ENCODE assay signal across 9 cellular contexts in the genomic region with DNA sequence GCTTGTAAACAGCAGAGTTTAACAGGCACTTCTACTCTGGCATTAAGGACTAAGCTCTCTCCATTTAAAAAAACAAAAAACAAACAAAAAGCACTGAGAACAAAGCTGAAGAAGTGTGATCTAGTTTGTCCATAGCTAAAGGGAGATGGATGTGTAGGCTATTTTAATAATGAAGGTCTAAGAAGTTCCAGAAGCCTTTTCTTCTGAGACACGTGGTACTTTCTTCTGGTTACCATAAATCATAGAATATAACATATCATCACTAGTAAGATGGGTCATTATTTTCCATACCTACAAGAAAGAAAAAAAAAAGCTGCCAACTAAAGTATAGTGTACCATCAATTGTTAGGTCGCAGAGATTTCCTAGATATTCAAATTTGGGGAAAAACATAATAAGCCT. TPM values are rescaled to one million over a fixed set of nuclear protein-coding genes. Genes with fewer than 3 reads are reported as not detected.
DNase-seq lines count a peak whose midpoint lies in the region; ATAC-seq and TF ChIP-seq lines count a peak whose summit lies in the region.
"Had no signal": no experiment of that assay in that cellular context is flagged by ENCODE, and none has a peak within 500 bp of the region (broad histone marks: within the 10 kb centered on the region; RNA-seq: fewer than 3 reads in every experiment).

No MANE protein-coding gene starts in this region.

- TF ChIP-seq EP300 in esophagus muscularis mucosa (IDR thresholded peaks at IDR 0.05): no peak

- H3K36me3 ChIP-seq in PC-9 (ENCODE audit: low read depth) (no peaks in the 10 kb centered on the region), esophagus muscularis mucosa (no peaks in the 10 kb centered on the region)

- H3K9me3 ChIP-seq in PC-9 (ENCODE audit: insufficient read depth, low read depth) (no peaks in the 10 kb centered on the region), esophagus muscularis mucosa (no peaks in the 10 kb centered on the region)

- H3K4me2 ChIP-seq in PC-9: peak overlapping the region; percentile 77

- ATAC-seq in activated naive CD4-positive, alpha-beta T cell treated with anti-CD3 and anti-CD28 coated beads, Interleukin-2, amount 50 U/mL, for 72 hours: no peak
- ATAC-seq in GM18505 (IDR thresholded peaks at IDR 0.05; ENCODE audit: unreplicated experiment): no peak

- no peak overlapping the region for H3K27ac ChIP-seq in PC-9
- H3K27ac ChIP-seq in esophagus muscularis mucosa (replicated peaks in 1 of 4): no peak overlapping the region

- no peak overlapping the region for H2AFZ ChIP-seq in PC-9

- intact Hi-C loops in PC-9 (cut with micrococcal nuclease; ENCODE audit: unreplicated experiment) (loop anchor here (5.0 to 10.0 kb wide), 5 partner anchors 166 to 1014 kb away; a partner anchor contains a TSS), esophagus muscularis mucosa (cut with DNase I) (loop anchor here (5.0 kb wide), 1 partner anchor 166 kb away; a partner anchor contains a TSS)

- 18% methylated on average over 2 of the region's 2 CpGs for WGBS in esophagus muscularis mucosa

- no peaks in the 10 kb centered on the region for H3K27me3 ChIP-seq in PC-9 (ENCODE audit: insufficient read depth, low read depth)
- no peaks in the 10 kb centered on the region for H3K27me3 ChIP-seq in esophagus muscularis mucosa

- H3K9me2 ChIP-seq in PC-9 (ENCODE audit: insufficient read depth): no peaks in the 10 kb centered on the region

- H3F3A ChIP-seq in PC-9 (ENCODE audit: insufficient read depth, low read depth): no peaks in the 10 kb centered on the region

- H3K4me3 Mint-ChIP-seq in activated naive CD4-positive, alpha-beta T cell treated with anti-CD3 and anti-CD28 coated beads, Interleukin-2, amount 10 ng/mL, durations not matched to agents 7 days and 5 days: peak overlapping the region; percentile 61

- CTCF ChIA-PET in activated naive CD4-positive, alpha-beta T cell treated with anti-CD3 and anti-CD28 coated beads, Interleukin-2, amount 10 ng/mL, durations not matched to agents 7 days and 5 days (lab: Charles Lee): interaction anchor here (1.3 to 3.8 kb wide), 3 partner anchors 164 to 479 kb away, joined by 3 to 51 read pairs (median 3); no protein-coding TSS in a partner anchor
- CTCF ChIA-PET in PC-9 (lab: Charles Lee): interaction anchor here (0.5 to 3.7 kb wide), 9 partner anchors 10 to 1010 kb away, joined by 3 to 22 read pairs (median 4); no protein-coding TSS in a partner anchor

- DNase-seq in activated naive CD4-positive, alpha-beta T cell treated with anti-CD3 and anti-CD28 coated beads, Interleukin-2, amount 10 ng/mL, durations not matched to agents 7 days and 5 days: no peak
- no peak for DNase-seq in activated naive CD4-positive, alpha-beta T cell treated with anti-CD3 and anti-CD28 coated beads, Interleukin-2, amount 50 U/mL, for 72 hours (ENCODE audit: low spot score in 2 of 2)
- DNase-seq in PC-9: no peak
- no peak for DNase-seq in esophagus muscularis mucosa (ENCODE audit: extremely low spot score)
- DNase-seq in superior temporal gyrus (ENCODE audit: extremely low spot score): peak; percentile 60
- DNase-seq in GOT3 (lab: John Stamatoyannopoulos, UW): no peak
- DNase-seq in GM13976 (ENCODE audit: low spot score): no peak

- POLR2A ChIA-PET in PC-9 (lab: Charles Lee; ENCODE audit: unreplicated experiment): interaction anchor here (0.5 to 0.7 kb wide), 3 partner anchors 262 to 496 kb away, joined by 4 to 7 read pairs (median 6); no protein-coding TSS in a partner anchor

- peaks cover 34% of the 10 kb centered on the region for H3K4me1 Mint-ChIP-seq in activated naive CD4-positive, alpha-beta T cell treated with anti-CD3 and anti-CD28 coated beads, Interleukin-2, amount 10 ng/mL, durations not matched to agents 7 days and 5 days

- no peaks in the 10 kb centered on the region for H3K27me3 Mint-ChIP-seq in activated naive CD4-positive, alpha-beta T cell treated with anti-CD3 and anti-CD28 coated beads, Interleukin-2, amount 10 ng/mL, durations not matched to agents 7 days and 5 days
- H3K27me3 Mint-ChIP-seq: dendritic cell treated with granulocyte-macrophage colony-stimulating factor and Interleukin-4, amounts not matched to agents 40 ng/mL and 50 ng/mL, for 4 days had no signal

- TF ChIP-seq POLR2A in esophagus muscularis mucosa (IDR thresholded peaks at IDR 0.05; ENCODE audit: low read depth) (no peak), GM18505 (IDR thresholded peaks at IDR 0.05; ENCODE audit: borderline replicate concordance, extremely low read depth, insufficient read depth, insufficient read length) (no peak)

- no peaks in the 10 kb centered on the region for H3K9me3 Mint-ChIP-seq in activated naive CD4-positive, alpha-beta T cell treated with anti-CD3 and anti-CD28 coated beads, Interleukin-2, amount 10 ng/mL, durations not matched to agents 7 days and 5 days
- H3K9me3 Mint-ChIP-seq in activated naive CD4-positive, alpha-beta T cell treated with anti-CD3 and anti-CD28 coated beads, Interleukin-2, amount 50 U/mL, for 72 hours: no peaks in the 10 kb centered on the region
- H3K9me3 Mint-ChIP-seq: dendritic cell treated with granulocyte-macrophage colony-stimulating factor and Interleukin-4, amounts not matched to agents 40 ng/mL and 50 ng/mL, for 4 days had no signal

- H3K4me3 ChIP-seq in PC-9 (peak overlapping the region; percentile 66; the same call in 1 of the 2 replicates), esophagus muscularis mucosa (peak overlapping the region in 3 of 4 donors; percentile 56 to 70 (median 60))

- H3K36me3 Mint-ChIP-seq in activated naive CD4-positive, alpha-beta T cell treated with anti-CD3 and anti-CD28 coated beads, Interleukin-2, amount 10 ng/mL, durations not matched to agents 7 days and 5 days: peaks cover 3% of the 10 kb centered on the region
- H3K36me3 Mint-ChIP-seq in activated naive CD4-positive, alpha-beta T cell treated with anti-CD3 and anti-CD28 coated beads, Interleukin-2, amount 50 U/mL, for 72 hours: no peaks in the 10 kb centered on the region

- BruUV-seq in PC-9 (replicated peaks; lab: Mats Ljungman, UMichigan): no TSS peak

- in situ Hi-C loops in GM13976 (cut with MboI; ENCODE audit: low sequenced_read_pairs, unreplicated experiment): no loop called here

- H3K27ac Mint-ChIP-seq in activated naive CD4-positive, alpha-beta T cell treated with anti-CD3 and anti-CD28 coated beads, Interleukin-2, amount 10 ng/mL, durations not matched to agents 7 days and 5 days: peak overlapping the region; percentile 42
- H3K27ac Mint-ChIP-seq in activated naive CD4-positive, alpha-beta T cell treated with anti-CD3 and anti-CD28 coated beads, Interleukin-2, amount 50 U/mL, for 72 hours: peak overlapping the region in 1 of 2 donors; percentile 48

- no peaks in the 10 kb centered on the region for H3K4me1 ChIP-seq in PC-9 (replicated peaks; ENCODE audit: insufficient read depth)
- H3K4me1 ChIP-seq in esophagus muscularis mucosa: peaks cover 0 to 22% (median 12%) of the 10 kb centered on the region in 4 donors

- H4K20me1 ChIP-seq in PC-9 (ENCODE audit: insufficient read depth): no peaks in the 10 kb centered on the region

- TF ChIP-seq CTCF in PC-9 (conservative IDR thresholded peaks at IDR 0.05): no peak
- no peak for TF ChIP-seq CTCF in esophagus muscularis mucosa (IDR thresholded peaks at IDR 0.05)
- no peak for TF ChIP-seq CTCF in GM13976 (IDR thresholded peaks at IDR 0.05; ENCODE audit: borderline replicate concordance, control extremely low read depth, extremely low read depth, insufficient read depth, missing control alignments)

- peaks cover 21% of the 10 kb centered on the region for H3K79me2 ChIP-seq in PC-9 (ENCODE audit: low read depth)

RNA-seq across cellular contexts. Expression of a gene that starts 0.7 kb away (rescaled TPM):
- 10 to 100 TPM; 52.3 to 63.6 TPM for total RNA-seq in activated naive CD4-positive, alpha-beta T cell treated with anti-CD3 and anti-CD28 coated beads, Interleukin-2, amount 50 U/mL, for 72 hours
- 76.6 and 99.3 TPM in 2 replicates for total RNA-seq in PC-9 (2021)
- 10 to 100 TPM; 11.8 to 19.4 (median 18.7) TPM for total RNA-seq in esophagus muscularis mucosa
